ENCODE assay signal across 21 cellular contexts in the genomic region with DNA sequence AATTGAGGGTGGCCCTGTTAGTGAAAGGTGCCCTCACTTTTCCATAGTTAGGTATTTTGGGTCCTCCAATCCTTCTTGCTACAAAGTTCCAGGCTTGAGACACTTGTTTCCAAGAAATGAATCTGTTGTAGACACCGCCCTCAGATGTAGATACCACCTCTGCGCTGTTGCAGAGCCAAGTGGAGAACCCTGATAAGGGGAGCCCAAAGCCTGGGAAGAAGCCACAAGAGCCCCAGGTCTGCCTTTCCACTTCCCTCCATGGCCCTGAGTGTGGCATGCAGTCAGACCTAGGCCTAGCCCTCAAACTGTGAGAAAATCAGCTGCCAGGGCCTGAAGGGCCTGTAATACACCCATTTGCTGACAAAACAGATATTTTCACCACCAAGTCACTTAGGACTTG.
"Had no signal": no experiment of that assay in that cellular context is flagged by ENCODE, and none has a peak within 500 bp of the region (broad histone marks: within the 10 kb centered on the region; RNA-seq: fewer than 3 reads in every experiment).

No MANE protein-coding gene starts in this region.

- DNase-seq: Kasumi-1, KG1, MM.1S, NCI-H1092 treated with DMSO at 0.1 percent for 48 hours, NCI-H1436, NCI-H187, NCI-H2029, NCI-H2081 treated with DMSO at 0.1 percent for 48 hours, NCI-H2171, NCI-H226, NCI-H446, NCI-H510A, NCI-H524 treated with DMSO at 0.1 percent for 48 hours, NCI-H69, NCI-H774, PC-3, SHP77 treated with DMSO at 0.1 percent for 48 hours, SJCRH30 had no signal

- H3K36me3 ChIP-seq: SJCRH30 had no signal

- H3K27ac ChIP-seq: SJCRH30 had no signal

- H3K4me3 ChIP-seq: SJCRH30 had no signal

- H3K9me3 ChIP-seq: SJCRH30 had no signal

- H3K4me1 ChIP-seq: SJCRH30 had no signal

- ATAC-seq: Panc1, PC-3, Right ventricle myocardium inferior, SK-N-SH treated with all-trans-retinoic acid at 6 μM for 48 hours had no signal

- H3K27me3 ChIP-seq: SJCRH30 had no signal
